ENCODE assay signal across 8 cellular contexts in genomic region chr7:100626530-100627237, GRCh38. TPM values are rescaled to one million over a fixed set of nuclear protein-coding genes. Genes with fewer than 3 reads are reported as not detected.
A peak's percentile ranks its signal among the peaks of the same experiment; 100 is the strongest.
DNase-seq lines count a peak whose midpoint lies in the region; ATAC-seq and TF ChIP-seq lines count a peak whose summit lies in the region.

No MANE protein-coding gene starts in this region.

- H3K36me3 Mint-ChIP-seq in activated CD4-positive, alpha-beta memory T cell treated with anti-CD3 and anti-CD28 coated beads for 36 hours, result peaks cover 1% of the 10 kb centered on the region

- TF ChIP-seq CTCF in dorsolateral prefrontal cortex (IDR thresholded peaks at IDR 0.05 in 54 of 56, conservative IDR thresholded peaks at IDR 0.05 in 2 of 56; ENCODE audit: low read depth in 1 of 56, partially characterized antibody in 56 of 56), result no peak

- H3K9me3 Mint-ChIP-seq in activated CD4-positive, alpha-beta memory T cell treated with anti-CD3 and anti-CD28 coated beads for 36 hours, result no peaks in the 10 kb centered on the region

- POLR2A ChIA-PET in activated CD4-positive, alpha-beta memory T cell treated with anti-CD3 and anti-CD28 coated beads for 36 hours (lab: Charles Lee), result interaction anchor here (0.5 to 1.5 kb wide), 6 partner anchors 9 to 198 kb away, joined by 3 to 7 read pairs (median 4); partner anchors contain the start of genes GIGYF1, MOSPD3, POP7 and ZCWPW1

- peak overlapping the region in 29 of 59 donors; percentile 1 to 83 (median 47) for H3K27ac ChIP-seq in dorsolateral prefrontal cortex

- peak overlapping the region; percentile 65 for H3K4me3 Mint-ChIP-seq in activated CD4-positive, alpha-beta memory T cell treated with anti-CD3 and anti-CD28 coated beads for 36 hours

- peak overlapping the region; percentile 38 for H3K27ac Mint-ChIP-seq in activated CD4-positive, alpha-beta memory T cell treated with anti-CD3 and anti-CD28 coated beads for 36 hours

- H3K27me3 Mint-ChIP-seq in activated CD4-positive, alpha-beta memory T cell treated with anti-CD3 and anti-CD28 coated beads for 36 hours, result no peaks in the 10 kb centered on the region

- intact Hi-C loops in activated CD4-positive, alpha-beta memory T cell treated with anti-CD3 and anti-CD28 coated beads for 36 hours (cut with micrococcal nuclease), result loop anchor here (1.0 to 10.0 kb wide), 4 partner anchors 14 to 228 kb away; partner anchors contain the start of genes FBXO24, GNB2, LRCH4 and MOSPD3
- intact Hi-C loops in dorsolateral prefrontal cortex (cut with DNase I), result no loop called here

- H3K27me3 ChIP-seq in dorsolateral prefrontal cortex, result no peaks in the 10 kb centered on the region

- DNase-seq in NCI-H69 (lab: John Stamatoyannopoulos, UW) (peak; percentile 90), dorsolateral prefrontal cortex (peak; percentile 47 to 88 (median 76)), lung microvascular endothelial cell (ENCODE audit: low read depth in 2 of 2) (peak; percentile 78 to 87)
- DNase-seq in activated CD4-positive, alpha-beta memory T cell treated with anti-CD3 and anti-CD28 coated beads for 36 hours, result peak; percentile 96
- DNase-seq in stimulated activated CD8-positive, alpha-beta memory T cell treated with anti-CD3 and anti-CD28 coated beads, Interleukin-12 subunit alpha, Interleukin-12 subunit beta, amount 100 ng/mL, for 4 hours (ENCODE audit: low read depth), result peak; percentile 78

- ATAC-seq in GM18861 (IDR thresholded peaks at IDR 0.05; ENCODE audit: unreplicated experiment), result peak; percentile 54
- ATAC-seq in HG03103 (IDR thresholded peaks at IDR 0.05; ENCODE audit: low read depth, unreplicated experiment), result peak; percentile 80
- no peak for ATAC-seq in HG03439 (IDR thresholded peaks at IDR 0.05; ENCODE audit: unreplicated experiment)

- H3K4me3 ChIP-seq in dorsolateral prefrontal cortex, result peak overlapping the region in 58 of 59 donors; percentile 11 to 66 (median 50)

- CTCF ChIA-PET in activated CD4-positive, alpha-beta memory T cell treated with anti-CD3 and anti-CD28 coated beads for 36 hours (lab: Charles Lee), result interaction anchor here (1.5 to 3.6 kb wide), 3 partner anchors 7 to 79 kb away, joined by 5 to 17 read pairs (median 6); partner anchors contain the start of genes MOSPD3 and POP7

- H3K4me1 Mint-ChIP-seq in activated CD4-positive, alpha-beta memory T cell treated with anti-CD3 and anti-CD28 coated beads for 36 hours (ENCODE audit: low read depth), result peaks cover 12% of the 10 kb centered on the region

RNA-seq across cellular contexts. Expression of gene MOSPD3, which starts 14.3 kb away (rescaled TPM):
- 10 to 100 TPM; 14.0 to 14.4 TPM for total RNA-seq in activated CD4-positive, alpha-beta memory T cell treated with anti-CD3 and anti-CD28 coated beads for 36 hours
- total RNA-seq in dorsolateral prefrontal cortex (10 to 100 TPM; 11.7 to 26.4 (median 18.7) TPM), lung microvascular endothelial cell (5.2 and 5.4 TPM in 2 replicates)

RNA-seq across cellular contexts. Expression of gene TFR2, which starts 14.7 kb away (rescaled TPM):
- 1 to 10 TPM; 8.7 to 9.9 TPM for total RNA-seq in activated CD4-positive, alpha-beta memory T cell treated with anti-CD3 and anti-CD28 coated beads for 36 hours
- total RNA-seq in dorsolateral prefrontal cortex (10 to 100 TPM in 80 of 120 experiments, 1 to 10 TPM in 40; 4.8 to 19.8 (median 11.4) TPM), lung microvascular endothelial cell (under 0.01 TPM in 2 replicates)

RNA-seq across cellular contexts. Expression of gene PCOLCE, which starts 24.5 kb away (rescaled TPM):
- 10 to 100 TPM in 1 of 2 experiments, 1 to 10 TPM in 1; 9.2 to 11.0 TPM for total RNA-seq in activated CD4-positive, alpha-beta memory T cell treated with anti-CD3 and anti-CD28 coated beads for 36 hours
- 10 to 100 TPM in 38 of 120 experiments, 1 to 10 TPM in 82; 2.5 to 20.4 (median 7.2) TPM for total RNA-seq in dorsolateral prefrontal cortex
- total RNA-seq in lung microvascular endothelial cell, result 0.22 TPM in 1 of 2 replicates, not detected in the other

RNA-seq across cellular contexts. Expression of gene ACTL6B, which starts 29.6 kb away (rescaled TPM):
- total RNA-seq in activated CD4-positive, alpha-beta memory T cell treated with anti-CD3 and anti-CD28 coated beads for 36 hours, result not detected
- total RNA-seq in dorsolateral prefrontal cortex (10 to 100 TPM; 20.5 to 98.3 (median 64.7) TPM), lung microvascular endothelial cell (not detected in 2 replicates)

RNA-seq across cellular contexts. Expression of gene FBXO24, which starts 40.6 kb away (rescaled TPM):
- total RNA-seq in activated CD4-positive, alpha-beta memory T cell treated with anti-CD3 and anti-CD28 coated beads for 36 hours, result 1 to 10 TPM; 2.2 to 2.6 TPM
- 1 to 10 TPM in 64 of 120 experiments, under 1 TPM in 49, not detected in 7; 0.23 to 3.2 (median 1.1) TPM for total RNA-seq in dorsolateral prefrontal cortex
- under 0.01 and 0.20 TPM in 2 replicates for total RNA-seq in lung microvascular endothelial cell
